29 cellular contexts compared by ENCODE assay signal in the genomic region with DNA sequence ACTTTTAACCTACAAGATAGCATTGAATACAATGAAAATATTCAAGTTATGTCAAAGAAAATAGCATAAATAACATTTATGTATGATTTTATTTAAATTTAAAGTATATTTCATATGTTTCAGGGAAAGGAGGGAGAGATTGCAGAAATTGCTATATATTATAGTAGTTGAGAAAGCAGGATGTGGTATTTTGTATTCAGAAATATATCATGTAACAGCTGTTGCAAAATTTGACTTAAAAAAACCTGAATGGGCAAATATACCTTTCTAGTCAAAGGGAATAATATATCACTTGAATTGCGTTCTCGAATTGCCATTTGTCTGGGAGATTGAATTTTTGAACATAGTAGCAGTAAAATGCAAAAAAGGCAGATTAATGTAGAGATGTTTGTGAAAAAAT.
"Had no signal": no experiment of that assay in that cellular context is flagged by ENCODE, and none has a peak within 500 bp of the region (broad histone marks: within the 10 kb centered on the region; RNA-seq: fewer than 3 reads in every experiment).

No MANE protein-coding gene starts in this region.

- H3K4me3 ChIP-seq: adrenal gland, MG63, Peyer's patch, SJCRH30 had no signal

- H3K27me3 ChIP-seq: adrenal gland, MG63, Peyer's patch, SJCRH30 had no signal

- H3K4me1 ChIP-seq: Peyer's patch had no signal

- H3K9me3 ChIP-seq: adrenal gland, MG63, Peyer's patch, SJCRH30, SK-N-SH had no signal

- H3K36me3 ChIP-seq: adrenal gland, MG63, Peyer's patch, SJCRH30 had no signal

- DNase-seq: activated CD4-positive, alpha-beta T cell treated with anti-CD3 and anti-CD28 coated beads for 48 hours; activated CD4-positive, alpha-beta T cell treated with anti-CD3 and anti-CD28 coated beads, Interleukin-2, amount 50 U/mL, for 4 hours; activated CD4-positive, CD25-positive, alpha-beta regulatory T cell treated with anti-CD3 and anti-CD28 coated beads, Interleukin-2, amount 50 U/mL, for 72 hours; activated CD8-positive, alpha-beta memory T cell treated with anti-CD3 and anti-CD28 coated beads, Interleukin-2, amount 50 U/mL, for 48 hours; activated CD8-positive, alpha-beta T cell treated with anti-CD3 and anti-CD28 coated beads, Interleukin-2, amount 10 ng/mL, durations not matched to agents 7 days and 5 days; activated naive CD4-positive, alpha-beta T cell treated with anti-CD3 and anti-CD28 coated beads, Interleukin-2, amount 50 U/mL, for 16 hours; activated naive CD8-positive, alpha-beta T cell treated with anti-CD3 and anti-CD28 coated beads, Interleukin-2, amount 10 ng/mL, durations not matched to agents 7 days and 5 days; activated T-cell treated with anti-CD3 and anti-CD28 coated beads, Interleukin-2, amount 50 U/mL, for 1 hour; adrenal gland; anterior cingulate cortex; KG1; MG63; NCI-H1048; NCI-H146; NCI-H187 treated with DMSO at 0.1 percent for 48 hours; NCI-H2081 treated with DMSO at 0.1 percent for 48 hours; NCI-H345; NCI-H510A; NCI-H526 treated with DMSO at 0.1 percent for 48 hours; NCI-H82; NK-92 treated with Interleukin-12 subunit alpha and Interleukin-12 subunit beta, amount 100 ng/mL, for 24 hours; OCI-M1; Peyer's patch; Right ventricle myocardium superior; SJCRH30; SK-N-SH; T-helper 17 cell; T-helper 9 cell had no signal

- H3K27ac ChIP-seq: adrenal gland, Peyer's patch, RWPE1, SJCRH30 had no signal
